Comparison of ENCODE assay signal across 1 cellular context in genomic region chr2:60577884-60578283, GRCh38.
TF ChIP-seq lines count a peak whose summit lies in the region.

No MANE protein-coding gene starts in this region.

TF ChIP-seq in GM23338, 12 proteins besides CTCF, POLR2A, EP300 and RAD21 (continued from another document):
- TF ChIP-seq ETS1 (IDR thresholded peaks at IDR 0.05), result no peak
- TF ChIP-seq POLR2AphosphoS5 (IDR thresholded peaks at IDR 0.05; ENCODE audit: low read depth), result no peak
- no peak for TF ChIP-seq NANOG (IDR thresholded peaks at IDR 0.05; ENCODE audit: borderline replicate concordance)
